ENCODE assay signal across 8 cellular contexts in genomic region chr3:186783070-186783730, GRCh38. TPM values are rescaled to one million over a fixed set of nuclear protein-coding genes. Genes with fewer than 3 reads are reported as not detected.
DNase-seq lines count a peak whose midpoint lies in the region; ATAC-seq, FAIRE-seq and TF ChIP-seq lines count a peak whose summit lies in the region.

EIF4A2 (plus strand) TSS chr3:186783577; CDS start chr3:186783611, 34 bp downstream.

- no peaks in the 10 kb centered on the region for H3K9me3 Mint-ChIP-seq in activated T-helper 2 cell treated with anti-CD3 and anti-CD28 coated beads, Interferon-gamma antibody, Interleukin-2, Interleukin-4, amounts not matched to agents 10 μg/mL and 5 μg/mL and 100 μg/mL, durations not matched to agents 14 hours and 24 hours and 36 hours
- peaks cover 0 to 4% (median 0%) of the 10 kb centered on the region in 9 donors for H3K9me3 Mint-ChIP-seq in naive thymus-derived CD8-positive, alpha-beta T cell
- H3K9me3 Mint-ChIP-seq in stimulated activated memory B cell treated with anti-CD40 and anti-IgM and Interleukin-4, amounts not matched to agents 10 μg/mL and 1 μg/mL and 100 μg/mL, for 72 hours = no peaks in the 10 kb centered on the region

- peak; percentile 58 for FAIRE-seq in H54 (lab: Jason Lieb, UNC)

- no peaks in the 10 kb centered on the region for H3K27me3 Mint-ChIP-seq in activated T-helper 2 cell treated with anti-CD3 and anti-CD28 coated beads, Interferon-gamma antibody, Interleukin-2, Interleukin-4, amounts not matched to agents 10 μg/mL and 5 μg/mL and 100 μg/mL, durations not matched to agents 14 hours and 24 hours and 36 hours (ENCODE audit: low read depth)
- no peaks in the 10 kb centered on the region for H3K27me3 Mint-ChIP-seq in naive thymus-derived CD8-positive, alpha-beta T cell
- H3K27me3 Mint-ChIP-seq in stimulated activated memory B cell treated with anti-CD40 and anti-IgM and Interleukin-4, amounts not matched to agents 10 μg/mL and 1 μg/mL and 100 μg/mL, for 72 hours = no peaks in the 10 kb centered on the region

- peak within 1 kb of the TSS; percentile 95 for H3K9ac ChIP-seq in fibroblast of lung (ENCODE audit: insufficient read depth, low read length)

- no peak for TF ChIP-seq CTCF in fibroblast of lung (conservative IDR thresholded peaks at IDR 0.05 in 1 of 2, IDR thresholded peaks at IDR 0.05 in 1 of 2; ENCODE audit: low read depth in 1 of 2, low read length in 2 of 2)

- H3K4me3 ChIP-seq in fibroblast of lung (replicated peaks in 1 of 4; ENCODE audit: control extremely low read depth in 1 of 4, insufficient read depth in 1 of 4, low read depth in 3 of 4, low read length in 4 of 4) = peak within 1 kb of the TSS; percentile 97 to 100 (median 99)

- H3K36me3 ChIP-seq in fibroblast of lung (ENCODE audit: control insufficient read depth, insufficient read depth, low read length) = peaks cover 15% of the 10 kb centered on the region

- peak within 1 kb of the TSS; percentile 97 for H3K27ac ChIP-seq in fibroblast of lung (ENCODE audit: insufficient read depth, low read length)

- TF ChIP-seq POLR2A in H54 (IDR thresholded peaks at IDR 0.05; ENCODE audit: low read depth, low read length) (peak; percentile 98), Raji (IDR thresholded peaks at IDR 0.05; ENCODE audit: insufficient read depth, low read depth, low read length) (peak; percentile 98)

- H3K27ac Mint-ChIP-seq in activated T-helper 2 cell treated with anti-CD3 and anti-CD28 coated beads, Interferon-gamma antibody, Interleukin-2, Interleukin-4, amounts not matched to agents 10 μg/mL and 5 μg/mL and 100 μg/mL, durations not matched to agents 14 hours and 24 hours and 36 hours = peak within 1 kb of the TSS; percentile 99
- H3K27ac Mint-ChIP-seq in naive thymus-derived CD8-positive, alpha-beta T cell = peak within 1 kb of the TSS; percentile 99 to 100 (median 100)
- peak within 1 kb of the TSS; percentile 100 for H3K27ac Mint-ChIP-seq in stimulated activated memory B cell treated with anti-CD40 and anti-IgM and Interleukin-4, amounts not matched to agents 10 μg/mL and 1 μg/mL and 100 μg/mL, for 72 hours

- H2AFZ ChIP-seq in fibroblast of lung (ENCODE audit: low read length) = peak within 1 kb of the TSS; percentile 60

- H3K4me1 ChIP-seq in fibroblast of lung (ENCODE audit: control insufficient read depth, extremely low read depth, insufficient read depth, low read length) = no peaks in the 10 kb centered on the region

- peaks cover 48% of the 10 kb centered on the region for H3K79me2 ChIP-seq in fibroblast of lung (ENCODE audit: control insufficient read depth, insufficient read depth, low read length)

- POLR2A ChIA-PET in naive thymus-derived CD8-positive, alpha-beta T cell (lab: Charles Lee) = interaction anchor here (0.6 to 6.2 kb wide), 35 partner anchors 9 to 1197 kb away, joined by 3 to 216 read pairs (median 9); partner anchors contain the start of genes AHSG, DNAJB11, RFC4 and RPL39L

- ATAC-seq in naive thymus-derived CD8-positive, alpha-beta T cell = peak; percentile 69 to 70
- peak; percentile 92 for ATAC-seq in stimulated activated memory B cell treated with anti-CD40 and anti-IgM and Interleukin-4, amounts not matched to agents 10 μg/mL and 1 μg/mL and 100 μg/mL, for 72 hours

- peaks cover 14% of the 10 kb centered on the region for H4K20me1 ChIP-seq in fibroblast of lung (ENCODE audit: control insufficient read depth, extremely low read depth, insufficient read depth, low read length)

- H3K36me3 Mint-ChIP-seq in activated T-helper 2 cell treated with anti-CD3 and anti-CD28 coated beads, Interferon-gamma antibody, Interleukin-2, Interleukin-4, amounts not matched to agents 10 μg/mL and 5 μg/mL and 100 μg/mL, durations not matched to agents 14 hours and 24 hours and 36 hours (ENCODE audit: low read depth) = peaks cover 51% of the 10 kb centered on the region
- peaks cover 36 to 47% (median 42%) of the 10 kb centered on the region in 3 donors for H3K36me3 Mint-ChIP-seq in naive thymus-derived CD8-positive, alpha-beta T cell
- H3K36me3 Mint-ChIP-seq in stimulated activated memory B cell treated with anti-CD40 and anti-IgM and Interleukin-4, amounts not matched to agents 10 μg/mL and 1 μg/mL and 100 μg/mL, for 72 hours = peaks cover 50% of the 10 kb centered on the region

- H3K9me3 ChIP-seq in fibroblast of lung (ENCODE audit: control insufficient read depth, insufficient read depth, low read depth, low read length) = no peaks in the 10 kb centered on the region

- H3K4me3 Mint-ChIP-seq in activated T-helper 2 cell treated with anti-CD3 and anti-CD28 coated beads, Interferon-gamma antibody, Interleukin-2, Interleukin-4, amounts not matched to agents 10 μg/mL and 5 μg/mL and 100 μg/mL, durations not matched to agents 14 hours and 24 hours and 36 hours (ENCODE audit: low read depth) = peak within 1 kb of the TSS; percentile 96
- H3K4me3 Mint-ChIP-seq in naive thymus-derived CD8-positive, alpha-beta T cell = peak within 1 kb of the TSS; percentile 98 to 100 (median 99)
- H3K4me3 Mint-ChIP-seq in stimulated activated memory B cell treated with anti-CD40 and anti-IgM and Interleukin-4, amounts not matched to agents 10 μg/mL and 1 μg/mL and 100 μg/mL, for 72 hours = peak within 1 kb of the TSS; percentile 99

- peak; percentile 94 for DNase-seq in Daoy (ENCODE audit: low read depth)
- DNase-seq in H54 (ENCODE audit: insufficient read length, low spot score) = peak; percentile 78
- DNase-seq in M059J (ENCODE audit: low read depth) = peak; percentile 84
- peak; percentile 88 for DNase-seq in activated T-helper 2 cell treated with anti-CD3 and anti-CD28 coated beads, Interferon-gamma antibody, Interleukin-2, Interleukin-4, amounts not matched to agents 10 μg/mL and 5 μg/mL and 100 μg/mL, durations not matched to agents 14 hours and 24 hours and 36 hours (ENCODE audit: low spot score)
- peak; percentile 86 to 92 for DNase-seq in fibroblast of lung (ENCODE audit: low read depth in 2 of 2)
- DNase-seq in naive thymus-derived CD8-positive, alpha-beta T cell = peak; percentile 84 to 97 (median 88)

- H3K27me3 ChIP-seq in fibroblast of lung (ENCODE audit: control insufficient read depth, insufficient read depth, low read length) = no peaks in the 10 kb centered on the region

- H3K4me2 ChIP-seq in fibroblast of lung (ENCODE audit: extremely low read depth, insufficient read depth, low read length) = peak within 1 kb of the TSS; percentile 82

- intact Hi-C loops in activated T-helper 2 cell treated with anti-CD3 and anti-CD28 coated beads, Interferon-gamma antibody, Interleukin-2, Interleukin-4, amounts not matched to agents 10 μg/mL and 5 μg/mL and 100 μg/mL, durations not matched to agents 14 hours and 24 hours and 36 hours (cut with micrococcal nuclease) = loop anchor here (1.0 to 5.0 kb wide), 6 partner anchors 11 to 846 kb away; partner anchors contain the start of gene DNAJB11

- peaks cover 31% of the 10 kb centered on the region for H3K4me1 Mint-ChIP-seq in activated T-helper 2 cell treated with anti-CD3 and anti-CD28 coated beads, Interferon-gamma antibody, Interleukin-2, Interleukin-4, amounts not matched to agents 10 μg/mL and 5 μg/mL and 100 μg/mL, durations not matched to agents 14 hours and 24 hours and 36 hours (ENCODE audit: low read depth)
- peaks cover 27 to 55% (median 52%) of the 10 kb centered on the region in 4 donors for H3K4me1 Mint-ChIP-seq in naive thymus-derived CD8-positive, alpha-beta T cell
- H3K4me1 Mint-ChIP-seq in stimulated activated memory B cell treated with anti-CD40 and anti-IgM and Interleukin-4, amounts not matched to agents 10 μg/mL and 1 μg/mL and 100 μg/mL, for 72 hours = peaks cover 43% of the 10 kb centered on the region

RNA-seq across cellular contexts. Expression of gene EIF4A2, which starts in this region (rescaled TPM):
- 697 and 819 TPM in 2 replicates for total RNA-seq in Daoy (2014; rRNA removed; shearing (Covaris generic))
- 508 and 726 TPM in 2 replicates for total RNA-seq in M059J (2014; rRNA removed; shearing (Covaris generic))
- total RNA-seq in activated T-helper 2 cell treated with anti-CD3 and anti-CD28 coated beads, Interferon-gamma antibody, Interleukin-2, Interleukin-4, amounts not matched to agents 10 μg/mL and 5 μg/mL and 100 μg/mL, durations not matched to agents 14 hours and 24 hours and 36 hours = 445 and 450 TPM in 2 replicates
- total RNA-seq in fibroblast of lung = 1,128 and 1,135 TPM in 2 replicates
- 391 and 432 TPM in 2 replicates for polyA plus RNA-seq in fibroblast of lung
- 173 and 206 TPM in 2 replicates for polyA plus RNA-seq in fibroblast of lung (2012)
- polyA minus RNA-seq in fibroblast of lung (ENCODE audit: low replicate concordance) = 35.0 and 56.4 TPM in 2 replicates
- total RNA-seq in naive thymus-derived CD8-positive, alpha-beta T cell = 100 to 1,000 TPM; 671 to 687 TPM
- 100 to 1,000 TPM; 221 to 293 (median 226) TPM for polyA plus RNA-seq in naive thymus-derived CD8-positive, alpha-beta T cell

Comparison
In these comparisons a context has a peak if more than half of its experiments do, and no peak if none do; other contexts are left out.
1. Peak in every context shown above with its lines: DNase-seq, ATAC-seq, H3K4me3 ChIP-seq and H3K27ac ChIP-seq.